ENCODE assay signal across 10 cellular contexts in the genomic region with DNA sequence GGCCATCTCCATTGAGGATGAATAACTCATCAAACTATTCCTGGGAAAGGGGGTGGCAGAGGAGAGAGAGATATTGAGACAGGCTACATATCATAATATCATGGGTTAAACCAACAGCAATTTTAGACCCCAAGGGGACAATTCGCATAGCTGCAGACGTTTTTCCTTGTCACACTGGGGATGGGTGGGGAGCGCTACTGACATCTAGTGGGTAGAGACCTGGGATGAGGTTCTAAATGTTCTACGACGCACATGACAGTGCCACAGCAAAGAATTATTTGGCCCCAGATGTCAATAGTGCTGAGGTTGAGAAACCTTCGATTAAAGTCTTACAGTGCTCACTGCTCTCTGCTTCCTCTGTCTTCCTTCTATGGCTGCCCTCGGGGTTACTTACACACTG.
DNase-seq lines count a peak whose midpoint lies in the region; ATAC-seq and TF ChIP-seq lines count a peak whose summit lies in the region.
"Had no signal": no experiment of that assay in that cellular context is flagged by ENCODE, and none has a peak within 500 bp of the region (broad histone marks: within the 10 kb centered on the region; RNA-seq: fewer than 3 reads in every experiment).

No MANE protein-coding gene starts in this region.

- H3K79me2 ChIP-seq in osteoblast (ENCODE audit: insufficient read depth, low read length) = no peaks in the 10 kb centered on the region

- no peak overlapping the region for H3K27ac ChIP-seq in osteoblast (ENCODE audit: low read depth, low read length)
- H3K27ac ChIP-seq: coronary artery had no signal

- no peaks in the 10 kb centered on the region for H3K36me3 ChIP-seq in osteoblast (ENCODE audit: insufficient read depth, low read length)

- no peak overlapping the region for H3K4me2 ChIP-seq in osteoblast (ENCODE audit: insufficient read depth, low read length)

- TF ChIP-seq CTCF in cardiac fibroblast (IDR thresholded peaks at IDR 0.05; ENCODE audit: low read depth, low read length) = peak; percentile 26
- peak; percentile 31 for TF ChIP-seq CTCF in osteoblast (IDR thresholded peaks at IDR 0.05; ENCODE audit: extremely low read depth, low read depth, low read length)

- H3K4me1 ChIP-seq in osteoblast (ENCODE audit: insufficient read depth, low read length) = no peaks in the 10 kb centered on the region

- H3K4me3 ChIP-seq in cardiac fibroblast (replicated peaks in 1 of 2; ENCODE audit: low read depth in 2 of 2, low read length in 2 of 2) (no peak overlapping the region), osteoblast (ENCODE audit: insufficient read depth, low read length) (no peak overlapping the region)
- H3K4me3 ChIP-seq: coronary artery had no signal

- no peaks in the 10 kb centered on the region for H4K20me1 ChIP-seq in osteoblast (ENCODE audit: insufficient read depth, low read length)

- no peaks in the 10 kb centered on the region for H3K9me3 ChIP-seq in osteoblast (ENCODE audit: low read depth, low read length)

- peak; percentile 71 to 75 for DNase-seq in NCI-H524 (lab: John Stamatoyannopoulos, UW)
- DNase-seq in NCI-H524 treated with DMSO at 0.1 percent for 48 hours (lab: John Stamatoyannopoulos, UW) = no peak
- DNase-seq in NCI-H1092 (lab: John Stamatoyannopoulos, UW) = peak; percentile 17
- no peak for DNase-seq in cardiac fibroblast (ENCODE audit: low read depth in 2 of 2)
- peak; percentile 29 for DNase-seq in osteoblast (ENCODE audit: insufficient read length, low spot score, missing footprints)
- DNase-seq in RKO (ENCODE audit: low spot score) = no peak
- DNase-seq: islet precursor cell had no signal

- H3K27me3 ChIP-seq in osteoblast (ENCODE audit: insufficient read depth, low read length) = no peaks in the 10 kb centered on the region

- no peak for ATAC-seq in HG03378 (IDR thresholded peaks at IDR 0.05; ENCODE audit: unreplicated experiment)
- no peak for ATAC-seq in HG02885 (IDR thresholded peaks at IDR 0.05; ENCODE audit: poor library complexity, unreplicated experiment)

- H2AFZ ChIP-seq in osteoblast (ENCODE audit: low read length) = no peak overlapping the region

Comparison
In these comparisons a context has a peak if more than half of its experiments do, and no peak if none do; other contexts are left out.
1. DNase-seq: peak in NCI-H524 (2 of 2), NCI-H1092 (single experiment) and osteoblast (single experiment); none in NCI-H524 treated with DMSO at 0.1 percent for 48 hours (single experiment), cardiac fibroblast (0 of 2) and RKO (single experiment).